ENCODE assay signal across 8 cellular contexts in genomic region chr7:2729043-2729892, GRCh38. TPM values are rescaled to one million over a fixed set of nuclear protein-coding genes. Genes with fewer than 3 reads are reported as not detected.
DNase-seq lines count a peak whose midpoint lies in the region; ATAC-seq and TF ChIP-seq lines count a peak whose summit lies in the region.

No MANE protein-coding gene starts in this region.

- H3K23me2 ChIP-seq in H9 (ENCODE audit: insufficient read length, low read depth, low read length, poor library complexity, severe bottlenecking) = no peaks in the 10 kb centered on the region

- H3K56ac ChIP-seq in H9 (ENCODE audit: insufficient read length, low read depth, low read length) = no peak overlapping the region

- H3K4ac ChIP-seq in H9 (ENCODE audit: low read depth, low read length) = no peak overlapping the region

- H3K4me3 Mint-ChIP-seq in H9 (no peak overlapping the region), memory B cell (no peak overlapping the region)
- H3K4me3 Mint-ChIP-seq in dendritic cell treated with granulocyte-macrophage colony-stimulating factor and Interleukin-4, amounts not matched to agents 40 ng/mL and 50 ng/mL, for 4 days = no peak overlapping the region
- H3K4me3 Mint-ChIP-seq in stimulated activated effector memory CD8-positive, alpha-beta T cell treated with anti-CD3 and anti-CD28 coated beads, Interleukin-12 subunit alpha, Interleukin-12 subunit beta, amount 100 ng/mL, for 72 hours = no peak overlapping the region

- no peaks in the 10 kb centered on the region; the same call in 1 of the 2 replicates for H3K79me2 ChIP-seq in H9 (ENCODE audit: insufficient read depth, low read length)

- peak overlapping the region; percentile 26 to 80 (median 54); a peak in 5 of 7 replicates for H3K27ac Mint-ChIP-seq in H9
- H3K27ac Mint-ChIP-seq in dendritic cell treated with granulocyte-macrophage colony-stimulating factor and Interleukin-4, amounts not matched to agents 40 ng/mL and 50 ng/mL, for 4 days = peak overlapping the region; percentile 84
- H3K27ac Mint-ChIP-seq in memory B cell = peak overlapping the region; percentile 24
- peak overlapping the region; percentile 52 for H3K27ac Mint-ChIP-seq in stimulated activated effector memory CD8-positive, alpha-beta T cell treated with anti-CD3 and anti-CD28 coated beads, Interleukin-12 subunit alpha, Interleukin-12 subunit beta, amount 100 ng/mL, for 72 hours

- no peak overlapping the region for H3T11ph ChIP-seq in H9 (ENCODE audit: low read length)

- ATAC-seq in memory B cell (ENCODE audit: low read depth) (no peak), GM21526 (IDR thresholded peaks at IDR 0.05; ENCODE audit: low FRiP score, unreplicated experiment) (no peak), GM18873 (IDR thresholded peaks at IDR 0.05; ENCODE audit: low FRiP score, unreplicated experiment) (no peak)
- no peak for ATAC-seq in stimulated activated effector memory CD8-positive, alpha-beta T cell treated with anti-CD3 and anti-CD28 coated beads, Interleukin-12 subunit alpha, Interleukin-12 subunit beta, amount 100 ng/mL, for 72 hours

- H2AFZ ChIP-seq in H9 (ENCODE audit: low read length) = no peak overlapping the region

- H2BK15ac ChIP-seq in H9 (ENCODE audit: low read depth, low read length) = no peak overlapping the region

- no peak overlapping the region for H3K27ac ChIP-seq in H9 (ENCODE audit: insufficient read length, low read depth, low read length)

- no peak overlapping the region for H2BK120ac ChIP-seq in H9 (ENCODE audit: low read depth, low read length, poor library complexity, severe bottlenecking)

- H3K27me3 Mint-ChIP-seq in H9 (ENCODE audit: low read depth) = no peaks in the 10 kb centered on the region
- H3K27me3 Mint-ChIP-seq in dendritic cell treated with granulocyte-macrophage colony-stimulating factor and Interleukin-4, amounts not matched to agents 40 ng/mL and 50 ng/mL, for 4 days = no peaks in the 10 kb centered on the region
- H3K27me3 Mint-ChIP-seq in memory B cell = no peaks in the 10 kb centered on the region

- peaks cover 4 to 8% of the 10 kb centered on the region in 2 experiments; a peak in 3 of 4 replicates for H3K4me1 Mint-ChIP-seq in H9
- peaks cover 54% of the 10 kb centered on the region for H3K4me1 Mint-ChIP-seq in dendritic cell treated with granulocyte-macrophage colony-stimulating factor and Interleukin-4, amounts not matched to agents 40 ng/mL and 50 ng/mL, for 4 days (ENCODE audit: low read depth)
- H3K4me1 Mint-ChIP-seq in memory B cell = peaks cover 11% of the 10 kb centered on the region
- H3K4me1 Mint-ChIP-seq in stimulated activated effector memory CD8-positive, alpha-beta T cell treated with anti-CD3 and anti-CD28 coated beads, Interleukin-12 subunit alpha, Interleukin-12 subunit beta, amount 100 ng/mL, for 72 hours = peaks cover 4% of the 10 kb centered on the region

- H2BK20ac ChIP-seq in H9 (ENCODE audit: low read depth, low read length, poor library complexity, severe bottlenecking) = no peak overlapping the region

- H2BK5ac ChIP-seq in H9 (ENCODE audit: insufficient read length, low read length) = no peak overlapping the region

- intact Hi-C loops in dendritic cell treated with granulocyte-macrophage colony-stimulating factor and Interleukin-4, amounts not matched to agents 40 ng/mL and 50 ng/mL, for 4 days (cut with micrococcal nuclease) = loop anchor here (5.0 to 10.0 kb wide), 2 partner anchors 33 to 96 kb away; no protein-coding TSS in a partner anchor

- no peak overlapping the region for H3K4me2 ChIP-seq in H9 (ENCODE audit: insufficient read depth, insufficient read length, low read length)

- H3K9me3 Mint-ChIP-seq in H9 (no peaks in the 10 kb centered on the region), memory B cell (no peaks in the 10 kb centered on the region)
- peaks cover 7% of the 10 kb centered on the region for H3K9me3 Mint-ChIP-seq in dendritic cell treated with granulocyte-macrophage colony-stimulating factor and Interleukin-4, amounts not matched to agents 40 ng/mL and 50 ng/mL, for 4 days
- no peaks in the 10 kb centered on the region for H3K9me3 Mint-ChIP-seq in stimulated activated effector memory CD8-positive, alpha-beta T cell treated with anti-CD3 and anti-CD28 coated beads, Interleukin-12 subunit alpha, Interleukin-12 subunit beta, amount 100 ng/mL, for 72 hours

- no peak overlapping the region for H4K8ac ChIP-seq in H9 (replicated peaks; ENCODE audit: insufficient read length, low read depth, low read length)

- no peak overlapping the region for H3K14ac ChIP-seq in H9 (ENCODE audit: insufficient read depth, low read length)

- H4K20me1 ChIP-seq in H9 (ENCODE audit: control insufficient read depth, insufficient read depth, insufficient read length) = no peaks in the 10 kb centered on the region

- H3K27me3 ChIP-seq in H9 (ENCODE audit: insufficient read depth, low read length) = no peaks in the 10 kb centered on the region

- no peak overlapping the region for H2BK12ac ChIP-seq in H9 (ENCODE audit: insufficient read length, low read depth, low read length)

- H3K79me1 ChIP-seq in H9 (ENCODE audit: insufficient read depth, low read depth, low read length, poor library complexity, severe bottlenecking) = no peaks in the 10 kb centered on the region

- H3K9me3 ChIP-seq in H9 (ENCODE audit: control insufficient read depth, low read depth, low read length) = no peaks in the 10 kb centered on the region

- H3K36me3 Mint-ChIP-seq in H9 (ENCODE audit: insufficient read depth in 1 of 3, low read depth in 3 of 3) = peaks cover 39 to 64% (median 56%) of the 10 kb centered on the region in 3 experiments; a peak in 6 of 7 replicates
- peaks cover 79% of the 10 kb centered on the region for H3K36me3 Mint-ChIP-seq in dendritic cell treated with granulocyte-macrophage colony-stimulating factor and Interleukin-4, amounts not matched to agents 40 ng/mL and 50 ng/mL, for 4 days (ENCODE audit: low read depth)
- H3K36me3 Mint-ChIP-seq in memory B cell = peaks cover 31% of the 10 kb centered on the region
- H3K36me3 Mint-ChIP-seq in stimulated activated effector memory CD8-positive, alpha-beta T cell treated with anti-CD3 and anti-CD28 coated beads, Interleukin-12 subunit alpha, Interleukin-12 subunit beta, amount 100 ng/mL, for 72 hours = no peaks in the 10 kb centered on the region

- H4K5ac ChIP-seq in H9 (ENCODE audit: insufficient read length, low read depth, low read length) = no peak overlapping the region

- no peak overlapping the region for H2AK5ac ChIP-seq in H9 (ENCODE audit: insufficient read length, low read length)

- no CpG with 5 or more reads among the region's 37 CpGs for WGBS in H9 (ENCODE audit: extremely low coverage, insufficient read length, low lambda C conversion rate)

- H3K23ac ChIP-seq in H9 (ENCODE audit: insufficient read length, low read depth, low read length) = no peak overlapping the region

- H4K91ac ChIP-seq in H9 (ENCODE audit: insufficient read length, low read depth, low read length) = no peak overlapping the region

- no peak for TF ChIP-seq CTCF in H9 (conservative IDR thresholded peaks at IDR 0.05)

- peak overlapping the region; percentile 46 for H3K18ac ChIP-seq in H9 (ENCODE audit: insufficient read length, low read depth, low read length)

- H3K9ac ChIP-seq in H9 (ENCODE audit: extremely low read depth, insufficient read length, low read length) = no peak overlapping the region

- no peak for DNase-seq in H9
- no peak for DNase-seq in memory B cell (ENCODE audit: low spot score in 2 of 2)
- DNase-seq in stimulated activated effector memory CD8-positive, alpha-beta T cell treated with anti-CD3 and anti-CD28 coated beads, Interleukin-12 subunit alpha, Interleukin-12 subunit beta, amount 100 ng/mL, for 72 hours (ENCODE audit: low spot score in 2 of 2) = no peak
- no peak for DNase-seq in COLO829 (ENCODE audit: low spot score)
- DNase-seq in NCI-H1092 treated with DMSO at 0.1 percent for 48 hours (lab: John Stamatoyannopoulos, UW) = no peak

- no peaks in the 10 kb centered on the region; the same call in 1 of the 2 replicates for H3K4me1 ChIP-seq in H9 (ENCODE audit: insufficient read depth, low read length)

RNA-seq across cellular contexts. Expression of gene AMZ1, which starts 41.3 kb away (rescaled TPM):
- total RNA-seq in H9 (2021) = 0.74 and 0.90 TPM in 2 replicates

Comparison
In these comparisons a context has a peak if more than half of its experiments do, and no peak if none do; other contexts are left out.
1. H3K27ac Mint-ChIP-seq: peak in every context shown above with its lines; median percentile 84 in dendritic cell treated with granulocyte-macrophage colony-stimulating factor and Interleukin-4, amounts not matched to agents 40 ng/mL and 50 ng/mL, for 4 days; 54 in H9; 52 in stimulated activated effector memory CD8-positive, alpha-beta T cell treated with anti-CD3 and anti-CD28 coated beads, Interleukin-12 subunit alpha, Interleukin-12 subunit beta, amount 100 ng/mL, for 72 hours; 24 in memory B cell.